In genomic region chr1:50622259-50622658, GRCh38 we compare ENCODE assay signal across 22 cellular contexts.
DNase-seq lines count a peak whose midpoint lies in the region; ATAC-seq, FAIRE-seq and TF ChIP-seq lines count a peak whose summit lies in the region.
"Had no signal": no experiment of that assay in that cellular context is flagged by ENCODE, and none has a peak within 500 bp of the region (broad histone marks: within the 10 kb centered on the region; RNA-seq: fewer than 3 reads in every experiment).

No MANE protein-coding gene starts in this region.

- no peaks in the 10 kb centered on the region for H3K79me2 ChIP-seq in HepG2 (ENCODE audit: insufficient read depth, low read length)
- no peaks in the 10 kb centered on the region for H3K79me2 ChIP-seq in H1 (ENCODE audit: control insufficient read depth in 1 of 2, insufficient read depth in 2 of 2, low read length in 2 of 2)

- BruUV-seq in HepG2 (replicated peaks; lab: Mats Ljungman, UMichigan): no TSS peak

- H4K5ac ChIP-seq in H1 (ENCODE audit: insufficient read length, low read depth, low read length): no peak overlapping the region

- no peaks in the 10 kb centered on the region for H3K27me3 ChIP-seq in HepG2 (ENCODE audit: control insufficient read depth in 1 of 2, insufficient read depth in 2 of 2, low read length in 2 of 2)
- H3K27me3 ChIP-seq in right lobe of liver: no peaks in the 10 kb centered on the region
- H3K27me3 ChIP-seq in RWPE2 (ENCODE audit: insufficient read depth, poor library complexity, severe bottlenecking): no peaks in the 10 kb centered on the region
- no peaks in the 10 kb centered on the region for H3K27me3 ChIP-seq in H1 (replicated peaks in 1 of 4; ENCODE audit: control insufficient read depth in 3 of 4, extremely low read depth in 1 of 4, insufficient read depth in 3 of 4, low read length in 3 of 4)
- H3K27me3 ChIP-seq: BE2C; BLaER1 treated with 17β-estradiol and CSF1 and Interleukin-3, amounts not matched to agents 10 nM and 100 nM had no signal

- H3K23me2 ChIP-seq in H1 (ENCODE audit: low read depth, low read length): no peaks in the 10 kb centered on the region; the same call in 1 of the 2 replicates

- in situ Hi-C loops in HepG2 (cut with HindIII; ENCODE audit: extremely low pct_ligation_motif_present, low pct_unique_long_range_greater_than_20kb): loop anchor here (25.0 kb wide), 1 partner anchor 90 kb away; no protein-coding TSS in a partner anchor

- H3K18ac ChIP-seq in H1 (ENCODE audit: extremely low read depth, low read length): no peak overlapping the region

- H2BK20ac ChIP-seq in H1 (ENCODE audit: low read length): no peak overlapping the region

- H3K4me2 ChIP-seq in HepG2 (ENCODE audit: low read depth, low read length) (no peak overlapping the region), H1 (ENCODE audit: insufficient read depth in 1 of 2, low read depth in 2 of 2, low read length in 2 of 2) (no peak overlapping the region)

- no peak overlapping the region for H3K9ac ChIP-seq in HepG2 (ENCODE audit: insufficient read depth, low read depth, low read length)
- no peak overlapping the region for H3K9ac ChIP-seq in H1 (replicated peaks in 1 of 4; ENCODE audit: extremely low read depth in 1 of 4, low read depth in 3 of 4, low read length in 3 of 4)
- H3K9ac ChIP-seq: BLaER1 treated with 17β-estradiol and CSF1 and Interleukin-3, amounts not matched to agents 10 nM and 100 nM; GM23248 had no signal

- no peak for DNase-seq in HepG2 (ENCODE audit: low spot score)
- DNase-seq in right lobe of liver: no peak
- DNase-seq in RWPE2 (ENCODE audit: low spot score): no peak
- DNase-seq in H1 (ENCODE audit: low read depth in 1 of 2, low spot score in 2 of 2): no peak
- no peak for DNase-seq in D341Med (ENCODE audit: low spot score)
- no peak for DNase-seq in DMS 273 treated with DMSO at 0.1 percent for 48 hours (lab: John Stamatoyannopoulos, UW)
- DNase-seq: ACHN; AML-193; BE2C; CD4-positive, alpha-beta T cell; CD8-positive, alpha-beta memory T cell; DMS79; EL; GDM1; GM23248 had no signal

- no peak overlapping the region; the same call in 1 of the 2 replicates for H2AK5ac ChIP-seq in H1 (ENCODE audit: low read depth, low read length)

- FAIRE-seq in HepG2 (lab: Jason Lieb, UNC) (no peak), H1 (lab: Jason Lieb, UNC) (no peak)
- FAIRE-seq: A204.1, GM12878, GM19239 had no signal

- H3K27ac ChIP-seq in HepG2 (ENCODE audit: extremely low read length, insufficient read depth, low read length): no peak overlapping the region
- H3K27ac ChIP-seq in right lobe of liver: no peak overlapping the region
- H3K27ac ChIP-seq in RWPE2 (ENCODE audit: poor library complexity, severe bottlenecking): peak overlapping the region; percentile 81
- H3K27ac ChIP-seq in H1 (ENCODE audit: low read depth, low read length): no peak overlapping the region
- H3K27ac ChIP-seq: 22Rv1; BLaER1 treated with 17β-estradiol and CSF1 and Interleukin-3, amounts not matched to agents 10 nM and 100 nM; GM23248 had no signal

- H2AFZ ChIP-seq in HepG2 (ENCODE audit: low read length): no peak overlapping the region
- no peak overlapping the region for H2AFZ ChIP-seq in H1 (ENCODE audit: low read length)
- H2AFZ ChIP-seq: GM23248 had no signal

- H4K8ac ChIP-seq in H1 (ENCODE audit: extremely low read depth, insufficient read depth, low read length): no peak overlapping the region

- H3K36me3 ChIP-seq in HepG2 (replicated peaks in 1 of 2; ENCODE audit: control insufficient read depth in 1 of 2, insufficient read depth in 2 of 2, low read length in 2 of 2) (no peaks in the 10 kb centered on the region), right lobe of liver (no peaks in the 10 kb centered on the region), RWPE2 (ENCODE audit: low read depth) (no peaks in the 10 kb centered on the region), H1 (ENCODE audit: control insufficient read depth in 2 of 4, insufficient read depth in 4 of 4, low read length in 3 of 4) (no peaks in the 10 kb centered on the region)
- H3K36me3 ChIP-seq: BE2C had no signal

- H2BK120ac ChIP-seq in H1 (replicated peaks; ENCODE audit: low read depth, low read length): no peak overlapping the region

- H3K4me3 ChIP-seq in HepG2 (replicated peaks in 1 of 3; ENCODE audit: insufficient read depth in 1 of 3, low read depth in 2 of 3, low read length in 3 of 3) (no peak overlapping the region), right lobe of liver (no peak overlapping the region), RWPE2 (ENCODE audit: severe bottlenecking) (no peak overlapping the region), H1 (ENCODE audit: extremely low read depth in 1 of 4, insufficient read depth in 2 of 4, low read depth in 3 of 4, low read length in 4 of 4) (no peak overlapping the region)
- H3K4me3 ChIP-seq: BLaER1 treated with 17β-estradiol and CSF1 and Interleukin-3, amounts not matched to agents 10 nM and 100 nM; GM12878; GM23248 had no signal

- no peak for TF ChIP-seq EP300 in HepG2 (IDR thresholded peaks at IDR 0.05; ENCODE audit: low read depth in 2 of 2, low read length in 2 of 2)
- TF ChIP-seq EP300 in HepG2 (CRISPR knock-in tag; IDR thresholded peaks at IDR 0.05; ENCODE audit: borderline replicate concordance): no peak
- TF ChIP-seq EP300 in H1 (IDR thresholded peaks at IDR 0.05; ENCODE audit: borderline replicate concordance in 1 of 2, low read depth in 2 of 2, low read length in 2 of 2): no peak

- H2BK12ac ChIP-seq in H1 (ENCODE audit: low read depth, low read length): no peak overlapping the region

- H2BK5ac ChIP-seq in H1 (ENCODE audit: low read depth, low read length): no peak overlapping the region

- no peak for TF ChIP-seq CTCF in HepG2 (CRISPR knock-in tag; IDR thresholded peaks at IDR 0.05)
- no peak for TF ChIP-seq CTCF in right lobe of liver (IDR thresholded peaks at IDR 0.05)
- TF ChIP-seq CTCF in RWPE2 (IDR thresholded peaks at IDR 0.05; ENCODE audit: poor library complexity, severe bottlenecking): no peak
- TF ChIP-seq CTCF in H1 (IDR thresholded peaks at IDR 0.05; ENCODE audit: control extremely low read depth in 1 of 3, insufficient read depth in 1 of 3, low read depth in 1 of 3, low read length in 3 of 3): no peak

- no peak overlapping the region for H3K14ac ChIP-seq in H1 (ENCODE audit: insufficient read length)

- no peak overlapping the region for H3K4ac ChIP-seq in H1 (replicated peaks; ENCODE audit: insufficient read length, low read depth, low read length)

- no peaks in the 10 kb centered on the region for H4K20me1 ChIP-seq in HepG2 (ENCODE audit: insufficient read depth, low read length)
- no peaks in the 10 kb centered on the region for H4K20me1 ChIP-seq in H1 (replicated peaks in 1 of 2; ENCODE audit: control insufficient read depth in 1 of 2, insufficient read depth in 2 of 2, low read length in 2 of 2)
- H4K20me1 ChIP-seq: BLaER1 treated with 17β-estradiol and CSF1 and Interleukin-3, amounts not matched to agents 10 nM and 100 nM had no signal

- WGBS in HepG2 (ENCODE audit: low lambda C conversion rate): 98% methylated on average over 2 of the region's 2 CpGs
- 89% methylated on average over 2 of the region's 2 CpGs for WGBS in right lobe of liver (ENCODE audit: insufficient coverage, low coverage, low lambda C conversion rate, missing lambda C conversion rate)
- WGBS in H1 (ENCODE audit: extremely low coverage in 1 of 2, insufficient coverage in 1 of 2, insufficient read length in 1 of 2, insufficient replicate concordance in 2 of 2, low coverage in 1 of 2, low lambda C conversion rate in 2 of 2, missing lambda C conversion rate in 1 of 2), 2 experiments: 100% methylated on average over 2 of the region's 2 CpGs; no CpG with 5 or more reads in 1 of the 2 experiments

- H3K4me1 ChIP-seq in HepG2 (ENCODE audit: insufficient read depth, low read length) (no peaks in the 10 kb centered on the region; the same call in 1 of the 2 replicates), right lobe of liver (no peaks in the 10 kb centered on the region), RWPE2 (ENCODE audit: insufficient read depth, poor library complexity, severe bottlenecking) (peaks cover 5% of the 10 kb centered on the region), H1 (replicated peaks in 1 of 4; ENCODE audit: control insufficient read depth in 3 of 4, insufficient read depth in 4 of 4, low read length in 3 of 4) (peaks cover 0 to 6% (median 0%) of the 10 kb centered on the region in 4 experiments; a peak in 4 of 7 replicates)
- H3K4me1 ChIP-seq: BE2C had no signal

- ATAC-seq in HepG2 (no peak), right lobe of liver (no peak), RWPE2 (ENCODE audit: low read depth) (no peak), HG02798 (IDR thresholded peaks at IDR 0.05; ENCODE audit: poor library complexity, unreplicated experiment) (no peak)
- ATAC-seq: GM12878, HCT116 had no signal

- no peak for TF ChIP-seq POLR2A in HepG2 (IDR thresholded peaks at IDR 0.05; ENCODE audit: insufficient read depth in 1 of 2, low read depth in 2 of 2, low read length in 2 of 2)
- TF ChIP-seq POLR2A in right lobe of liver (IDR thresholded peaks at IDR 0.05): no peak
- no peak for TF ChIP-seq POLR2A in H1 (IDR thresholded peaks at IDR 0.05; ENCODE audit: control extremely low read depth in 1 of 2, low read depth in 2 of 2, low read length in 2 of 2)

- H3K79me1 ChIP-seq in H1 (ENCODE audit: low read depth, low read length): no peaks in the 10 kb centered on the region

- intact Hi-C loops in HepG2 (cut with micrococcal nuclease; ENCODE audit: unreplicated experiment) (loop anchor here (5.0 kb wide), 1 partner anchor 435 kb away; no protein-coding TSS in a partner anchor), right lobe of liver (cut with DNase I) (no loop called here)

- H4K91ac ChIP-seq in H1 (replicated peaks; ENCODE audit: insufficient read length, low read length): no peak overlapping the region

- H2BK15ac ChIP-seq in H1 (ENCODE audit: low read length): 0 out of 2 replicates have a peak overlapping the region, but pooled peaks have one; percentile 50

- H3K56ac ChIP-seq in H1 (replicated peaks; ENCODE audit: insufficient read length, low read depth, low read length): no peak overlapping the region

- H3K9me3 ChIP-seq in HepG2 (ENCODE audit: low read length): no peaks in the 10 kb centered on the region
- H3K9me3 ChIP-seq in right lobe of liver: no peaks in the 10 kb centered on the region
- no peaks in the 10 kb centered on the region for H3K9me3 ChIP-seq in RWPE2 (ENCODE audit: severe bottlenecking)
- no peaks in the 10 kb centered on the region for H3K9me3 ChIP-seq in H1 (ENCODE audit: insufficient read depth in 2 of 2, low read depth in 1 of 2, low read length in 1 of 2)
- H3K9me3 ChIP-seq: BE2C had no signal

- CTCF ChIA-PET in HepG2 (lab: Yijun Ruan, JAX; ENCODE audit: low intra/inter-chr PET ratio, low total read pairs): no interaction called here
- CTCF ChIA-PET in H1 (lab: Charles Lee; ENCODE audit: partially characterized antibody): interaction anchor here (0.6 to 6.0 kb wide), 9 partner anchors 9 to 178 kb away, joined by 3 to 87 read pairs (median 17); no protein-coding TSS in a partner anchor

- H3K23ac ChIP-seq in H1 (ENCODE audit: insufficient read length): no peak overlapping the region

- no peak for TF ChIP-seq RAD21 in HepG2 (CRISPR knock-in tag; IDR thresholded peaks at IDR 0.05)
- no peak for TF ChIP-seq RAD21 in H1 (IDR thresholded peaks at IDR 0.05 in 1 of 2, conservative IDR thresholded peaks at IDR 0.05 in 1 of 2; ENCODE audit: low read depth in 2 of 2, low read length in 2 of 2)

- POLR2A ChIA-PET in HepG2 (lab: Yijun Ruan, JAX): no interaction called here
- POLR2A ChIA-PET in H1 (lab: Charles Lee; ENCODE audit: partially characterized antibody): interaction anchor here (0.6 to 1.4 kb wide), 2 partner anchors 74 to 83 kb away, joined by 3 to 4 read pairs; no protein-coding TSS in a partner anchor

Comparison
In these comparisons a context has a peak if more than half of its experiments do, and no peak if none do; other contexts are left out.
1. Of the 41 proteins assayed by ChIP-seq in both HepG2 and H1: peak only in HepG2: MAFK; only in H1: none; in both: none; in neither: 40.